ENCODE assay signal across 18 cellular contexts in genomic region chr2:112634874-112635157, GRCh38.
"Had no signal": no experiment of that assay in that cellular context is flagged by ENCODE, and none has a peak within 500 bp of the region (broad histone marks: within the 10 kb centered on the region; RNA-seq: fewer than 3 reads in every experiment).

No MANE protein-coding gene starts in this region.

- H3K27ac ChIP-seq: body of pancreas, colonic mucosa, esophagus muscularis mucosa, left lung, SJSA1 had no signal

- H3K27me3 Mint-ChIP-seq: stimulated activated memory B cell treated with anti-CD40 and anti-IgM and Interleukin-4, amounts not matched to agents 10 μg/mL and 1 μg/mL and 100 μg/mL, for 72 hours had no signal

- H3K36me3 Mint-ChIP-seq: activated CD8-positive, alpha-beta memory T cell treated with anti-CD3 and anti-CD28 coated beads, Interleukin-2, amount 10 ng/mL, durations not matched to agents 7 days and 5 days had no signal

- ATAC-seq: activated CD8-positive, alpha-beta memory T cell treated with anti-CD3 and anti-CD28 coated beads, Interleukin-2, amount 10 ng/mL, durations not matched to agents 7 days and 5 days; body of pancreas; left lung; stimulated activated memory B cell treated with anti-CD40 and anti-IgM and Interleukin-4, amounts not matched to agents 10 μg/mL and 1 μg/mL and 100 μg/mL, for 72 hours had no signal

- H3K9me3 Mint-ChIP-seq: activated naive CD4-positive, alpha-beta T cell treated with anti-CD3 and anti-CD28 coated beads, Interleukin-2, amount 10 ng/mL, durations not matched to agents 7 days and 5 days had no signal

- H3K27me3 ChIP-seq: body of pancreas, colonic mucosa, esophagus muscularis mucosa, hepatocyte, left lung, SJSA1, thyroid gland had no signal

- H3K27ac Mint-ChIP-seq: activated CD8-positive, alpha-beta memory T cell treated with anti-CD3 and anti-CD28 coated beads, Interleukin-2, amount 10 ng/mL, durations not matched to agents 7 days and 5 days; stimulated activated memory B cell treated with anti-CD40 and anti-IgM and Interleukin-4, amounts not matched to agents 10 μg/mL and 1 μg/mL and 100 μg/mL, for 72 hours had no signal

- DNase-seq: activated CD4-positive, alpha-beta T cell treated with anti-CD3 and anti-CD28 coated beads, Interleukin-2, amount 50 U/mL, for 48 hours; activated CD4-positive, CD25-positive, alpha-beta regulatory T cell treated with anti-CD3 and anti-CD28 coated beads, Interleukin-2, amount 50 U/mL, for 72 hours; activated CD8-positive, alpha-beta memory T cell treated with anti-CD3 and anti-CD28 coated beads, Interleukin-2, amount 10 ng/mL, durations not matched to agents 7 days and 5 days; activated T-cell treated with anti-CD3 and anti-CD28 coated beads, Interleukin-2, amount 50 U/mL, for 48 hours; amygdala; body of pancreas; caudate nucleus; colonic mucosa; left lung; mammary epithelial cell; SW 1271; T1000 had no signal

- H3K36me3 ChIP-seq: colonic mucosa, esophagus muscularis mucosa, left lung, SJSA1, thyroid gland had no signal

- H3K4me1 ChIP-seq: body of pancreas, colonic mucosa had no signal

- H3K4me3 ChIP-seq: body of pancreas, colonic mucosa, esophagus muscularis mucosa, hepatocyte, left lung, SJSA1, thyroid gland had no signal

- H3K4me3 Mint-ChIP-seq: activated CD8-positive, alpha-beta memory T cell treated with anti-CD3 and anti-CD28 coated beads, Interleukin-2, amount 10 ng/mL, durations not matched to agents 7 days and 5 days; stimulated activated memory B cell treated with anti-CD40 and anti-IgM and Interleukin-4, amounts not matched to agents 10 μg/mL and 1 μg/mL and 100 μg/mL, for 72 hours had no signal

- H3K9me3 ChIP-seq: body of pancreas, colonic mucosa, esophagus muscularis mucosa, left lung, SJSA1, thyroid gland had no signal
